In the genomic region with DNA sequence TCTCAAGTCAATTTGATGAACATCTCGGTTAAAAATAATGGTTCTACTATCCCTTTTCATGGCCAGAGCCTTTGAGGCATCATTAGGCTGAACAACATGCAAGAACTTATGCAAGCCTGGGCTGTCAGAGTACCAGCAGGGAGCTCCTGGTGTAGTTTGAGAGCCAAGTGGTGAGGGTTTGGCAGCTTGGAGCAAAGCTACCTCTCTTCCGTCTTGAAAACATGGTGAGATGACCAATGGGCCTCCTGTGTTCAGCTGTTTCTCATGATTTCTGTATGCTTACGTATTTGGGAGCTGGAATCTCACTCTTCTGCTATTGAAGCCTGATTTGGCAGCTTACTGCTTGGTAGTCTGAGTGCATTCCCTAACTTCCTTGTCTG, we compare ENCODE assay signal across 1 cellular context.
A peak's percentile ranks its signal among the peaks of the same experiment; 100 is the strongest.
TF ChIP-seq lines count a peak whose summit lies in the region.

No MANE protein-coding gene starts in this region.

TF ChIP-seq in HepG2, 621 proteins besides CTCF, POLR2A, EP300 and RAD21:
- TF ChIP-seq NR2F6 (IDR thresholded peaks at IDR 0.05) = no peak
- TF ChIP-seq NR2F6 (CRISPR knock-in tag; IDR thresholded peaks at IDR 0.05) = no peak
- no peak for TF ChIP-seq ZNF468 (CRISPR knock-in tag; IDR thresholded peaks at IDR 0.05)
- no peak for TF ChIP-seq STAG1 (CRISPR knock-in tag; IDR thresholded peaks at IDR 0.05)
- TF ChIP-seq BRCA1 (CRISPR knock-in tag; IDR thresholded peaks at IDR 0.05) = no peak
- TF ChIP-seq, protein P1, sequence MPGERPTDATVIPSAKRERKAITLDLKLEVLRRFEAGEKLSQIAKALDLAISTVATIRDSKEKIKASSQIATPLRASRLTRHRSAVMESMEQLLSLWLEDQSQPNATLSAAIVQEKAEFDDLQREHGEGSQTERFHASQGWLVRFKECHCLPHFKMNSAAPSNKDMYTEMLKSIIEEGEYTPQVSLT (CRISPR knock-in tag; IDR thresholded peaks at IDR 0.05; ENCODE audit: borderline replicate concordance, low read depth) = no peak
- TF ChIP-seq, protein P2, sequence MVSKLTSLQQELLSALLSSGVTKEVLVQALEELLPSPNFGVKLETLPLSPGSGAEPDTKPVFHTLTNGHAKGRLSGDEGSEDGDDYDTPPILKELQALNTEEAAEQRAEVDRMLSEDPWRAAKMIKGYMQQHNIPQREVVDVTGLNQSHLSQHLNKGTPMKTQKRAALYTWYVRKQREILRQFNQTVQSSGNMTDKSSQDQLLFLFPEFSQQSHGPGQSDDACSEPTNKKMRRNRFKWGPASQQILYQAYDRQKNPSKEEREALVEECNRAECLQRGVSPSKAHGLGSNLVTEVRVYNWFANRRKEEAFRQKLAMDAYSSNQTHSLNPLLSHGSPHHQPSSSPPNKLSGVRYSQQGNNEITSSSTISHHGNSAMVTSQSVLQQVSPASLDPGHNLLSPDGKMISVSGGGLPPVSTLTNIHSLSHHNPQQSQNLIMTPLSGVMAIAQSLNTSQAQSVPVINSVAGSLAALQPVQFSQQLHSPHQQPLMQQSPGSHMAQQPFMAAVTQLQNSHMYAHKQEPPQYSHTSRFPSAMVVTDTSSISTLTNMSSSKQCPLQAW (CRISPR knock-in tag; IDR thresholded peaks at IDR 0.05) = peak; percentile 42; the same call in 1 of the 2 replicates
- 0 out of 2 replicates have a peak, but pooled peaks have one; percentile 32 for TF ChIP-seq KLF12 (CRISPR knock-in tag; IDR thresholded peaks at IDR 0.05; ENCODE audit: borderline replicate concordance)
- no peak for TF ChIP-seq TBP (CRISPR knock-in tag; IDR thresholded peaks at IDR 0.05)
- no peak for TF ChIP-seq MAFG (CRISPR knock-in tag; IDR thresholded peaks at IDR 0.05)
- TF ChIP-seq MED1 (CRISPR knock-in tag; IDR thresholded peaks at IDR 0.05) = 0 out of 2 replicates have a peak, but pooled peaks have one; percentile 26
- TF ChIP-seq SCMH1 (CRISPR knock-in tag; IDR thresholded peaks at IDR 0.05; ENCODE audit: borderline replicate concordance) = no peak
- TF ChIP-seq, protein P3, sequence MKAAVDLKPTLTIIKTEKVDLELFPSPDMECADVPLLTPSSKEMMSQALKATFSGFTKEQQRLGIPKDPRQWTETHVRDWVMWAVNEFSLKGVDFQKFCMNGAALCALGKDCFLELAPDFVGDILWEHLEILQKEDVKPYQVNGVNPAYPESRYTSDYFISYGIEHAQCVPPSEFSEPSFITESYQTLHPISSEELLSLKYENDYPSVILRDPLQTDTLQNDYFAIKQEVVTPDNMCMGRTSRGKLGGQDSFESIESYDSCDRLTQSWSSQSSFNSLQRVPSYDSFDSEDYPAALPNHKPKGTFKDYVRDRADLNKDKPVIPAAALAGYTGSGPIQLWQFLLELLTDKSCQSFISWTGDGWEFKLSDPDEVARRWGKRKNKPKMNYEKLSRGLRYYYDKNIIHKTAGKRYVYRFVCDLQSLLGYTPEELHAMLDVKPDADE (CRISPR knock-in tag; IDR thresholded peaks at IDR 0.05) = no peak
- no peak for TF ChIP-seq ZBTB42 (CRISPR knock-in tag; IDR thresholded peaks at IDR 0.05)
- no peak for TF ChIP-seq HNRNPK (IDR thresholded peaks at IDR 0.05; ENCODE audit: low read depth, low read length, poor library complexity, severe bottlenecking)
- no peak for TF ChIP-seq ZBTB8A (CRISPR knock-in tag; IDR thresholded peaks at IDR 0.05; ENCODE audit: borderline replicate concordance, low read depth)
- TF ChIP-seq, protein P4, sequence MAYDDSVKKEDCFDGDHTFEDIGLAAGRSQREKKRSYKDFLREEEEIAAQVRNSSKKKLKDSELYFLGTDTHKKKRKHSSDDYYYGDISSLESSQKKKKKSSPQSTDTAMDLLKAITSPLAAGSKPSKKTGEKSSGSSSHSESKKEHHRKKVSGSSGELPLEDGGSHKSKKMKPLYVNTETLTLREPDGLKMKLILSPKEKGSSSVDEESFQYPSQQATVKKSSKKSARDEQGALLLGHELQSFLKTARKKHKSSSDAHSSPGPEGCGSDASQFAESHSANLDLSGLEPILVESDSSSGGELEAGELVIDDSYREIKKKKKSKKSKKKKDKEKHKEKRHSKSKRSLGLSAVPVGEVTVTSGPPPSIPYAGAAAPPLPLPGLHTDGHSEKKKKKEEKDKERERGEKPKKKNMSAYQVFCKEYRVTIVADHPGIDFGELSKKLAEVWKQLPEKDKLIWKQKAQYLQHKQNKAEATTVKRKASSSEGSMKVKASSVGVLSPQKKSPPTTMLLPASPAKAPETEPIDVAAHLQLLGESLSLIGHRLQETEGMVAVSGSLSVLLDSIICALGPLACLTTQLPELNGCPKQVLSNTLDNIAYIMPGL (CRISPR knock-in tag; IDR thresholded peaks at IDR 0.05; ENCODE audit: borderline replicate concordance in 1 of 2, low read depth in 1 of 2) = no peak
- no peak for TF ChIP-seq SOX5 (CRISPR knock-in tag; IDR thresholded peaks at IDR 0.05; ENCODE audit: borderline replicate concordance)
- no peak for TF ChIP-seq ARHGAP35 (CRISPR knock-in tag; IDR thresholded peaks at IDR 0.05; ENCODE audit: borderline replicate concordance)
- no peak for TF ChIP-seq ZMYM3 (CRISPR knock-in tag; IDR thresholded peaks at IDR 0.05)
- TF ChIP-seq BHLHE40 (IDR thresholded peaks at IDR 0.05; ENCODE audit: low read length) = no peak
- TF ChIP-seq RFXANK (CRISPR knock-in tag; IDR thresholded peaks at IDR 0.05) = no peak
- no peak for TF ChIP-seq HOXA7 (CRISPR knock-in tag; IDR thresholded peaks at IDR 0.05)
- TF ChIP-seq, protein P5, sequence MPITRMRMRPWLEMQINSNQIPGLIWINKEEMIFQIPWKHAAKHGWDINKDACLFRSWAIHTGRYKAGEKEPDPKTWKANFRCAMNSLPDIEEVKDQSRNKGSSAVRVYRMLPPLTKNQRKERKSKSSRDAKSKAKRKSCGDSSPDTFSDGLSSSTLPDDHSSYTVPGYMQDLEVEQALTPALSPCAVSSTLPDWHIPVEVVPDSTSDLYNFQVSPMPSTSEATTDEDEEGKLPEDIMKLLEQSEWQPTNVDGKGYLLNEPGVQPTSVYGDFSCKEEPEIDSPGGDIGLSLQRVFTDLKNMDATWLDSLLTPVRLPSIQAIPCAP (CRISPR knock-in tag; IDR thresholded peaks at IDR 0.05; ENCODE audit: low read depth) = no peak
- no peak for TF ChIP-seq LCORL (IDR thresholded peaks at IDR 0.05)
- TF ChIP-seq LCORL (CRISPR knock-in tag; IDR thresholded peaks at IDR 0.05) = no peak
